Comparison of ENCODE assay signal across 23 cellular contexts in the genomic region with DNA sequence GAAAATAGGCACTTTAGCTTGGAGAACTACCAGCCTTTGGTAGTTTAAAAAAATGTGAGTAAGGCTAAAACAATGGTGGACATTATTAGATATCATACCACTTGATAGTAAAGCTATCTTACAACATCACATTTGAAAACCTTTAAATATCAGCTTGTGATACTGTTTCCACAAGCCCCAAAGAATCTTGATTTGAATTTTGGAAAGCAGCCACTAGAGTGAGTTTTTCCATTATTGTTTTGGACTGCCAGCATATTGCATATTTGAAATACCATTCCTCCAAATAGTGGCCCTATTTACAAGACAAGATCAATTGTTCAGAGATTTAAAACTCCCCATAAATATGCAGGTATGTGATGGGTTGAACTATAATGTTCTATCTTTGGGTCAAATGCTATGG.
"Had no signal": no experiment of that assay in that cellular context is flagged by ENCODE, and none has a peak within 500 bp of the region (broad histone marks: within the 10 kb centered on the region; RNA-seq: fewer than 3 reads in every experiment).

No MANE protein-coding gene starts in this region.

- H3K27me3 ChIP-seq: ascending aorta, MG63, Peyer's patch, SJCRH30 had no signal

- H3K36me3 ChIP-seq: ascending aorta, MG63, Peyer's patch, SJCRH30 had no signal

- H3K27ac ChIP-seq: ascending aorta, Peyer's patch, RWPE1, SJCRH30 had no signal

- ATAC-seq: activated CD8-positive, alpha-beta memory T cell treated with anti-CD3 and anti-CD28 coated beads, Interleukin-2, amount 10 ng/mL, durations not matched to agents 7 days and 5 days had no signal

- DNase-seq: activated B cell treated with CpG ODN at 0.5 μM for 24 hours; activated CD4-positive, alpha-beta T cell treated with anti-CD3 and anti-CD28 coated beads for 1 hour; activated CD4-positive, alpha-beta T cell treated with anti-CD3 and anti-CD28 coated beads, Interleukin-2, amount 10 ng/mL, durations not matched to agents 24 days and 14 days; activated CD4-positive, alpha-beta T cell treated with anti-CD3 and anti-CD28 coated beads, Interleukin-2, amount 50 U/mL, for 48 hours; activated CD8-positive, alpha-beta memory T cell treated with anti-CD3 and anti-CD28 coated beads, Interleukin-2, amount 10 ng/mL, durations not matched to agents 7 days and 5 days; activated effector memory CD4-positive, alpha-beta T cell treated with Interleukin-2 at 50 U/mL for 16 hours; activated naive CD4-positive, alpha-beta T cell; activated T-cell treated with anti-CD3 and anti-CD28 coated beads, Interleukin-2, amount 50 U/mL, for 24 hours; MG63; MV-4-11; NCI-H1092 treated with DMSO at 0.1 percent for 48 hours; NCI-H1417 treated with DMSO at 0.1 percent for 48 hours; NCI-H1694; NCI-H2029; NCI-H510A treated with DMSO at 0.1 percent for 48 hours; Peyer's patch; Right ventricle myocardium superior; SJCRH30; T-helper 2 cell; T1000 had no signal

- H3K4me1 ChIP-seq: ascending aorta, Peyer's patch, SJCRH30 had no signal

- H3K4me3 ChIP-seq: ascending aorta, MG63, Peyer's patch, SJCRH30 had no signal

- FAIRE-seq: TTC549 had no signal

- H3K9me3 ChIP-seq: ascending aorta, MG63, Peyer's patch, SJCRH30 had no signal
